ENCODE assay signal across 1 cellular context in the genomic region with DNA sequence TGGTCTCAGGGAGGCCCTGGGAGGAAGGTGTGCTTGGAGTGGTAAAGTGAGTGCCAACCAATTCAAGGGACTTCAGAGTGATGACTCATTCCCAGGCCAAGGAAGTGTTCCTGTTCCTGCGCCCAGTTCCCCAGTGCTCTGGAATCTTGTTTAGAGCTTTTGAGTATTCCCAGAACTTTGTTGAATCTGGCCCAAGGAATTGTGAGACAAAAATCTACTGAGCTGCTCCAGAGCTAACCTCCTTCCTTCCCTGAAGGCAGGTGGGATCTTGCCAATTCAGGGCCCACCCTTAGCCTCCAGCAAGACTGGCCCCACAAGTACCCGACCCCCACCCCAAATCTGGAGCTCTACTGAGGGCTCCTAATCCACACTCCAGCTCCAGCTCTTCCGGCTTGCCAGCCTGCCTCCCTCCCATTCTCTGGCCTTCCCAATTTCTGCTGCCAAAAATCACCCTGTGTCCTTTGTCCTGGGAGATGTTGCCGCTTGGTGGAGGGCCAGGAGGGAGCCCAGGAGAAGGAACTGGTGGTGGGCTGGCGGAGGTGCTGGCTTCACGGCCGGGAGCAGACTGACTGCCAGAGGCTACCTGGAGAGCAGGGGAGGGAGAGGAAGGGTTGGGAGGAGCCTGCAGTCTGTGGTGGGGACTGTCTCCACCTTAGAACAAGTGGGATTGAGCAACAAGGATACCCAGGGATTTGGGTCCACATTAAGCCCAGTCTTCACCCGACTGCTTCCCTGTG.
TF ChIP-seq lines count a peak whose summit lies in the region.

No MANE protein-coding gene starts in this region.

TF ChIP-seq in HEK293, 187 proteins besides CTCF, POLR2A, EP300 and RAD21 (continued from another document and continues in another):
- TF ChIP-seq, protein P1, sequence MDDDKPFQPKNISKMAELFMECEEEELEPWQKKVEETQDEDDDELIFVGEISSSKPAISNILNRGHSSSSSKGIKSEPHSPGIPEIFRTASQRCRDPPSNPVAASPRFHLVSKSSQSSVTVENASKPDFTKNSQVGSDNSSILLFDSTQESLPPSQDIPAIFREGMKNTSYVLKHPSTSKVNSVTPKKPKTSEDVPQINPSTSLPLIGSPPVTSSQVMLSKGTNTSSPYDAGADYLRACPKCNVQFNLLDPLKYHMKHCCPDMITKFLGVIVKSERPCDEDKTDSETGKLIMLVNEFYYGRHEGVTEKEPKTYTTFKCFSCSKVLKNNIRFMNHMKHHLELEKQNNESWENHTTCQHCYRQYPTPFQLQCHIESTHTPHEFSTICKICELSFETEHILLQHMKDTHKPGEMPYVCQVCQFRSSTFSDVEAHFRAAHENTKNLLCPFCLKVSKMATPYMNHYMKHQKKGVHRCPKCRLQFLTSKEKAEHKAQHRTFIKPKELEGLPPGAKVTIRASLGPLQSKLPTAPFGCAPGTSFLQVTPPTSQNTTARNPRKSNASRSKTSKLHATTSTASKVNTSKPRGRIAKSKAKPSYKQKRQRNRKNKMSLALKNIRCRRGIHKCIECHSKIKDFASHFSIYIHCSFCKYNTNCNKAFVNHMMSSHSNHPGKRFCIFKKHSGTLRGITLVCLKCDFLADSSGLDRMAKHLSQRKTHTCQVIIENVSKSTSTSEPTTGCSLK (tag by site-specific recombination; IDR thresholded peaks at IDR 0.05), result no peak
- TF ChIP-seq, protein P2, sequence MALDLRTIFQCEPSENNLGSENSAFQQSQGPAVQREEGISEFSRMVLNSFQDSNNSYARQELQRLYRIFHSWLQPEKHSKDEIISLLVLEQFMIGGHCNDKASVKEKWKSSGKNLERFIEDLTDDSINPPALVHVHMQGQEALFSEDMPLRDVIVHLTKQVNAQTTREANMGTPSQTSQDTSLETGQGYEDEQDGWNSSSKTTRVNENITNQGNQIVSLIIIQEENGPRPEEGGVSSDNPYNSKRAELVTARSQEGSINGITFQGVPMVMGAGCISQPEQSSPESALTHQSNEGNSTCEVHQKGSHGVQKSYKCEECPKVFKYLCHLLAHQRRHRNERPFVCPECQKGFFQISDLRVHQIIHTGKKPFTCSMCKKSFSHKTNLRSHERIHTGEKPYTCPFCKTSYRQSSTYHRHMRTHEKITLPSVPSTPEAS (tag by site-specific recombination; IDR thresholded peaks at IDR 0.05), result no peak
- TF ChIP-seq, protein P3, sequence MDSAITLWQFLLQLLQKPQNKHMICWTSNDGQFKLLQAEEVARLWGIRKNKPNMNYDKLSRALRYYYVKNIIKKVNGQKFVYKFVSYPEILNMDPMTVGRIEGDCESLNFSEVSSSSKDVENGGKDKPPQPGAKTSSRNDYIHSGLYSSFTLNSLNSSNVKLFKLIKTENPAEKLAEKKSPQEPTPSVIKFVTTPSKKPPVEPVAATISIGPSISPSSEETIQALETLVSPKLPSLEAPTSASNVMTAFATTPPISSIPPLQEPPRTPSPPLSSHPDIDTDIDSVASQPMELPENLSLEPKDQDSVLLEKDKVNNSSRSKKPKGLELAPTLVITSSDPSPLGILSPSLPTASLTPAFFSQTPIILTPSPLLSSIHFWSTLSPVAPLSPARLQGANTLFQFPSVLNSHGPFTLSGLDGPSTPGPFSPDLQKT (IDR thresholded peaks at IDR 0.05; ENCODE audit: borderline replicate concordance, low read depth, low read length), result no peak
- TF ChIP-seq ZNF610 (tag by site-specific recombination; IDR thresholded peaks at IDR 0.05; ENCODE audit: borderline replicate concordance) (no peak), EGR2 (tag by site-specific recombination; IDR thresholded peaks at IDR 0.05; ENCODE audit: low read depth) (no peak), ZNF239 (tag by site-specific recombination; IDR thresholded peaks at IDR 0.05) (no peak), ZNF596 (tag by site-specific recombination; IDR thresholded peaks at IDR 0.05) (no peak), KLF10 (tag by site-specific recombination; IDR thresholded peaks at IDR 0.05) (0 out of 2 replicates have a peak, but pooled peaks have one; percentile 39), ZNF521 (tag by site-specific recombination; IDR thresholded peaks at IDR 0.05) (no peak), ZIC2 (tag by site-specific recombination; IDR thresholded peaks at IDR 0.05) (peak; percentile 34; the same call in 1 of the 2 replicates), ZBTB8A (tag by site-specific recombination; IDR thresholded peaks at IDR 0.05) (peak; percentile 21; the same call in 1 of the 2 replicates), ZNF624 (tag by site-specific recombination; IDR thresholded peaks at IDR 0.05) (no peak), ZNF133 (tag by site-specific recombination; IDR thresholded peaks at IDR 0.05) (no peak), ZSCAN30 (tag by site-specific recombination; IDR thresholded peaks at IDR 0.05) (peak; percentile 74), SCRT2 (tag by site-specific recombination; IDR thresholded peaks at IDR 0.05) (peak; percentile 72), ZNF16 (tag by site-specific recombination; IDR thresholded peaks at IDR 0.05; ENCODE audit: low read depth) (no peak), ZNF585B (tag by site-specific recombination; IDR thresholded peaks at IDR 0.05) (no peak), KLF1 (tag by site-specific recombination; IDR thresholded peaks at IDR 0.05) (no peak), ZNF747 (tag by site-specific recombination; IDR thresholded peaks at IDR 0.05) (no peak), SCRT1 (tag by site-specific recombination; IDR thresholded peaks at IDR 0.05; ENCODE audit: borderline replicate concordance) (no peak), TCF7L2 (IDR thresholded peaks at IDR 0.05; ENCODE audit: borderline replicate concordance, low read depth, low read length) (no peak), ZNF623 (tag by site-specific recombination; IDR thresholded peaks at IDR 0.05) (peak; percentile 16; the same call in 1 of the 2 replicates), ZNF600 (tag by site-specific recombination; IDR thresholded peaks at IDR 0.05) (peak; percentile 99), ZNF202 (tag by site-specific recombination; IDR thresholded peaks at IDR 0.05; ENCODE audit: borderline replicate concordance) (no peak), ZNF837 (tag by site-specific recombination; IDR thresholded peaks at IDR 0.05) (no peak), ZNF426 (tag by site-specific recombination; IDR thresholded peaks at IDR 0.05) (no peak), ZNF274 (IDR thresholded peaks at IDR 0.05; ENCODE audit: low read length) (no peak), ZNF274 (tag by site-specific recombination; IDR thresholded peaks at IDR 0.05; ENCODE audit: borderline replicate concordance) (no peak; the same call in 1 of the 2 replicates), BCL11A (tag by site-specific recombination; IDR thresholded peaks at IDR 0.05; ENCODE audit: low read depth) (peak; percentile 11; the same call in 1 of the 2 replicates), ZNF140 (tag by site-specific recombination; IDR thresholded peaks at IDR 0.05) (no peak), ZFP37 (tag by site-specific recombination; IDR thresholded peaks at IDR 0.05) (peak; percentile 82; the same call in 1 of the 2 replicates), GLI4 (tag by site-specific recombination; IDR thresholded peaks at IDR 0.05) (peak; percentile 51; the same call in 1 of the 2 replicates)
- TF ChIP-seq, protein P4, sequence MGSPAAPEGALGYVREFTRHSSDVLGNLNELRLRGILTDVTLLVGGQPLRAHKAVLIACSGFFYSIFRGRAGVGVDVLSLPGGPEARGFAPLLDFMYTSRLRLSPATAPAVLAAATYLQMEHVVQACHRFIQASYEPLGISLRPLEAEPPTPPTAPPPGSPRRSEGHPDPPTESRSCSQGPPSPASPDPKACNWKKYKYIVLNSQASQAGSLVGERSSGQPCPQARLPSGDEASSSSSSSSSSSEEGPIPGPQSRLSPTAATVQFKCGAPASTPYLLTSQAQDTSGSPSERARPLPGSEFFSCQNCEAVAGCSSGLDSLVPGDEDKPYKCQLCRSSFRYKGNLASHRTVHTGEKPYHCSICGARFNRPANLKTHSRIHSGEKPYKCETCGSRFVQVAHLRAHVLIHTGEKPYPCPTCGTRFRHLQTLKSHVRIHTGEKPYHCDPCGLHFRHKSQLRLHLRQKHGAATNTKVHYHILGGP (tag by site-specific recombination; IDR thresholded peaks at IDR 0.05), result peak; percentile 16; the same call in 1 of the 2 replicates
- TF ChIP-seq, protein P5, sequence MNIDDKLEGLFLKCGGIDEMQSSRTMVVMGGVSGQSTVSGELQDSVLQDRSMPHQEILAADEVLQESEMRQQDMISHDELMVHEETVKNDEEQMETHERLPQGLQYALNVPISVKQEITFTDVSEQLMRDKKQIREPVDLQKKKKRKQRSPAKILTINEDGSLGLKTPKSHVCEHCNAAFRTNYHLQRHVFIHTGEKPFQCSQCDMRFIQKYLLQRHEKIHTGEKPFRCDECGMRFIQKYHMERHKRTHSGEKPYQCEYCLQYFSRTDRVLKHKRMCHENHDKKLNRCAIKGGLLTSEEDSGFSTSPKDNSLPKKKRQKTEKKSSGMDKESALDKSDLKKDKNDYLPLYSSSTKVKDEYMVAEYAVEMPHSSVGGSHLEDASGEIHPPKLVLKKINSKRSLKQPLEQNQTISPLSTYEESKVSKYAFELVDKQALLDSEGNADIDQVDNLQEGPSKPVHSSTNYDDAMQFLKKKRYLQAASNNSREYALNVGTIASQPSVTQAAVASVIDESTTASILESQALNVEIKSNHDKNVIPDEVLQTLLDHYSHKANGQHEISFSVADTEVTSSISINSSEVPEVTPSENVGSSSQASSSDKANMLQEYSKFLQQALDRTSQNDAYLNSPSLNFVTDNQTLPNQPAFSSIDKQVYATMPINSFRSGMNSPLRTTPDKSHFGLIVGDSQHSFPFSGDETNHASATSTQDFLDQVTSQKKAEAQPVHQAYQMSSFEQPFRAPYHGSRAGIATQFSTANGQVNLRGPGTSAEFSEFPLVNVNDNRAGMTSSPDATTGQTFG (tag by site-specific recombination; IDR thresholded peaks at IDR 0.05; ENCODE audit: borderline replicate concordance), result no peak
- TF ChIP-seq, protein P6, sequence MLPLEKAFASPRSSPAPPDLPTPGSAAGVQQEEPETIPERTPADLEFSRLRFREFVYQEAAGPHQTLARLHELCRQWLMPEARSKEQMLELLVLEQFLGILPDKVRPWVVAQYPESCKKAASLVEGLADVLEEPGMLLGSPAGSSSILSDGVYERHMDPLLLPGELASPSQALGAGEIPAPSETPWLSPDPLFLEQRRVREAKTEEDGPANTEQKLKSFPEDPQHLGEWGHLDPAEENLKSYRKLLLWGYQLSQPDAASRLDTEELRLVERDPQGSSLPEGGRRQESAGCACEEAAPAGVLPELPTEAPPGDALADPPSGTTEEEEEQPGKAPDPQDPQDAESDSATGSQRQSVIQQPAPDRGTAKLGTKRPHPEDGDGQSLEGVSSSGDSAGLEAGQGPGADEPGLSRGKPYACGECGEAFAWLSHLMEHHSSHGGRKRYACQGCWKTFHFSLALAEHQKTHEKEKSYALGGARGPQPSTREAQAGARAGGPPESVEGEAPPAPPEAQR (tag by site-specific recombination; IDR thresholded peaks at IDR 0.05), result no peak
- TF ChIP-seq, protein P7, sequence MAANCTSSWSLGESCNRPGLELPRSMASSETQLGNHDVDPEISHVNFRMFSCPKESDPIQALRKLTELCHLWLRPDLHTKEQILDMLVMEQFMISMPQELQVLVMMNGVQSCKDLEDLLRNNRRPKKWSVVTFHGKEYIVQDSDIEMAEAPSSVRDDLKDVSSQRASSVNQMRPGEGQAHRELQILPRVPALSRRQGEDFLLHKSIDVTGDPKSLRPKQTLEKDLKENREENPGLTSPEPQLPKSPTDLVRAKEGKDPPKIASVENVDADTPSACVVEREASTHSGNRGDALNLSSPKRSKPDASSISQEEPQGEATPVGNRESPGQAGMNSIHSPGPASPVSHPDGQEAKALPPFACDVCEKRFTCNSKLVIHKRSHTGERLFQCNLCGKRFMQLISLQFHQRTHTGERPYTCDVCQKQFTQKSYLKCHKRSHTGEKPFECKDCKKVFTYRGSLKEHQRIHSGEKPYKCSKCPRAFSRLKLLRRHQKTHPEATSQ (tag by site-specific recombination; IDR thresholded peaks at IDR 0.05), result no peak
- TF ChIP-seq, protein P8, sequence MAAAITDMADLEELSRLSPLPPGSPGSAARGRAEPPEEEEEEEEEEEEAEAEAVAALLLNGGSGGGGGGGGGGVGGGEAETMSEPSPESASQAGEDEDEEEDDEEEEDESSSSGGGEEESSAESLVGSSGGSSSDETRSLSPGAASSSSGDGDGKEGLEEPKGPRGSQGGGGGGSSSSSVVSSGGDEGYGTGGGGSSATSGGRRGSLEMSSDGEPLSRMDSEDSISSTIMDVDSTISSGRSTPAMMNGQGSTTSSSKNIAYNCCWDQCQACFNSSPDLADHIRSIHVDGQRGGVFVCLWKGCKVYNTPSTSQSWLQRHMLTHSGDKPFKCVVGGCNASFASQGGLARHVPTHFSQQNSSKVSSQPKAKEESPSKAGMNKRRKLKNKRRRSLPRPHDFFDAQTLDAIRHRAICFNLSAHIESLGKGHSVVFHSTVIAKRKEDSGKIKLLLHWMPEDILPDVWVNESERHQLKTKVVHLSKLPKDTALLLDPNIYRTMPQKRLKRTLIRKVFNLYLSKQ (tag by site-specific recombination; IDR thresholded peaks at IDR 0.05; ENCODE audit: borderline replicate concordance), result no peak
- TF ChIP-seq, protein P9, sequence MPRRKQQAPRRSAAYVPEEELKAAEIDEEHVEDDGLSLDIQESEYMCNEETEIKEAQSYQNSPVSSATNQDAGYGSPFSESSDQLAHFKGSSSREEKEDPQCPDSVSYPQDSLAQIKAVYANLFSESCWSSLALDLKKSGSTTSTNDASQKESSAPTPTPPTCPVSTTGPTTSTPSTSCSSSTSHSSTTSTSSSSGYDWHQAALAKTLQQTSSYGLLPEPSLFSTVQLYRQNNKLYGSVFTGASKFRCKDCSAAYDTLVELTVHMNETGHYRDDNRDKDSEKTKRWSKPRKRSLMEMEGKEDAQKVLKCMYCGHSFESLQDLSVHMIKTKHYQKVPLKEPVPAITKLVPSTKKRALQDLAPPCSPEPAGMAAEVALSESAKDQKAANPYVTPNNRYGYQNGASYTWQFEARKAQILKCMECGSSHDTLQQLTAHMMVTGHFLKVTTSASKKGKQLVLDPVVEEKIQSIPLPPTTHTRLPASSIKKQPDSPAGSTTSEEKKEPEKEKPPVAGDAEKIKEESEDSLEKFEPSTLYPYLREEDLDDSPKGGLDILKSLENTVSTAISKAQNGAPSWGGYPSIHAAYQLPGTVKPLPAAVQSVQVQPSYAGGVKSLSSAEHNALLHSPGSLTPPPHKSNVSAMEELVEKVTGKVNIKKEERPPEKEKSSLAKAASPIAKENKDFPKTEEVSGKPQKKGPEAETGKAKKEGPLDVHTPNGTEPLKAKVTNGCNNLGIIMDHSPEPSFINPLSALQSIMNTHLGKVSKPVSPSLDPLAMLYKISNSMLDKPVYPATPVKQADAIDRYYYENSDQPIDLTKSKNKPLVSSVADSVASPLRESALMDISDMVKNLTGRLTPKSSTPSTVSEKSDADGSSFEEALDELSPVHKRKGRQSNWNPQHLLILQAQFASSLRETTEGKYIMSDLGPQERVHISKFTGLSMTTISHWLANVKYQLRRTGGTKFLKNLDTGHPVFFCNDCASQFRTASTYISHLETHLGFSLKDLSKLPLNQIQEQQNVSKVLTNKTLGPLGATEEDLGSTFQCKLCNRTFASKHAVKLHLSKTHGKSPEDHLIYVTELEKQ (tag by site-specific recombination; IDR thresholded peaks at IDR 0.05; ENCODE audit: borderline replicate concordance), result 0 out of 2 replicates have a peak, but pooled peaks have one; percentile 23
- TF ChIP-seq, protein P10, sequence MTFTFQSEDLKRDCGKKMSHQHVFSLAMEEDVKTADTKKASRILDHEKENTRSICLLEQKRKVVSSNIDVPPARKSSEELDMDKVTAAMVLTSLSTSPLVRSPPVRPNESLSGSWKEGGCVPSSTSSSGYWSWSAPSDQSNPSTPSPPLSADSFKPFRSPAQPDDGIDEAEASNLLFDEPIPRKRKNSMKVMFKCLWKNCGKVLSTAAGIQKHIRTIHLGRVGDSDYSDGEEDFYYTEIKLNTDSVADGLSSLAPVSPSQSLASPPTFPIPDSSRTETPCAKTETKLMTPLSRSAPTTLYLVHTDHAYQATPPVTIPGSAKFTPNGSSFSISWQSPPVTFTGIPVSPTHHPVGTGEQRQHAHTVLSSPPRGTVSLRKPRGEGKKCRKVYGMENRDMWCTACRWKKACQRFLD (tag by site-specific recombination; IDR thresholded peaks at IDR 0.05), result no peak
